20 cellular contexts compared by ENCODE assay signal in the genomic region with DNA sequence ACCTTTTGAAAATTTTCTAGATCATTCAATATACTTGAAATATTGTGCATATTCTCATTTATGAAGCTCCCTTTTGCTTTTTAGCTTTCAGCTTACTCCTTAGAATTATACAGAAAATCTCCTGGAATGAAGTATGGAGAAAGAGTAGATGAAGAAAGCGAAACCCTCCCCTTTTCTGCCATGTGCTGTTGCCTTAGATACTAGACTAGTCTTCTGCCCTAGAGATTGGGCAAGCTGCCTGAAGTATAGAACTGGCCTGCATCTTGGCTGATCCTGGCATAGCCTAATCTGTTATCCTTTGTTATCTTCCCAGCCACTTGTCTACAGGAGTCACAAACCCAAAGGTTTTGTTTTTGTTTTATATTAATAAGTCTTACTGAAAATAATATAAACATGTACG.
DNase-seq lines count a peak whose midpoint lies in the region; ATAC-seq and TF ChIP-seq lines count a peak whose summit lies in the region.
"Had no signal": no experiment of that assay in that cellular context is flagged by ENCODE, and none has a peak within 500 bp of the region (broad histone marks: within the 10 kb centered on the region; RNA-seq: fewer than 3 reads in every experiment).

No MANE protein-coding gene starts in this region.

- POLR2A ChIA-PET in Caco-2 (lab: Charles Lee) (interaction anchor here (0.6 kb wide), 1 partner anchor 29 kb away, joined by 3 read pairs; no protein-coding TSS in a partner anchor), OCI-LY7 (lab: Charles Lee) (interaction anchor here (0.7 to 1.1 kb wide), 3 partner anchors 15 to 80 kb away, joined by 3 to 4 read pairs (median 3); no protein-coding TSS in a partner anchor)
- POLR2A ChIA-PET in naive thymus-derived CD4-positive, alpha-beta T cell (lab: Charles Lee): interaction anchor here (1.1 to 1.8 kb wide), 3 partner anchors 9 to 15 kb away, joined by 3 to 6 read pairs (median 3); no protein-coding TSS in a partner anchor

- peaks cover 71% of the 10 kb centered on the region for H3K4me1 ChIP-seq in Caco-2
- H3K4me1 ChIP-seq in naive thymus-derived CD4-positive, alpha-beta T cell (ENCODE audit: control insufficient read depth in 2 of 2, insufficient read depth in 2 of 2, low read length in 2 of 2): peaks cover 51 to 62% of the 10 kb centered on the region in 2 donors
- peaks cover 18% of the 10 kb centered on the region for H3K4me1 ChIP-seq in OCI-LY7 (ENCODE audit: insufficient read depth, low read length, poor library complexity, severe bottlenecking)

- no peaks in the 10 kb centered on the region for H3K9me3 ChIP-seq in Caco-2
- peaks cover 0 to 6% (median 0%) of the 10 kb centered on the region in 3 experiments for H3K9me3 ChIP-seq in naive thymus-derived CD4-positive, alpha-beta T cell (ENCODE audit: control insufficient read depth in 2 of 3, low read length in 3 of 3)
- peaks cover 15% of the 10 kb centered on the region; the same call in 1 of the 2 replicates for H3K9me3 ChIP-seq in OCI-LY7 (ENCODE audit: low read length)
- H3K9me3 ChIP-seq: gastrocnemius medialis had no signal

- no peaks in the 10 kb centered on the region for H3K79me2 ChIP-seq in OCI-LY7 (ENCODE audit: insufficient read depth, low read depth, low read length)

- H3K9me2 ChIP-seq in OCI-LY7 (ENCODE audit: insufficient read depth, low read length): no peaks in the 10 kb centered on the region

- H4K20me1 ChIP-seq in OCI-LY7 (ENCODE audit: insufficient read depth, low read length): no peaks in the 10 kb centered on the region

- H3K27ac ChIP-seq in naive thymus-derived CD4-positive, alpha-beta T cell (ENCODE audit: low read depth, low read length): no peak overlapping the region
- H3K27ac ChIP-seq in OCI-LY7 (ENCODE audit: low read depth, low read length, poor library complexity, severe bottlenecking): no peak overlapping the region

- H3K4me3 ChIP-seq in Caco-2 (ENCODE audit: low read depth, low read length) (no peak overlapping the region), OCI-LY7 (ENCODE audit: low read depth, low read length, poor library complexity, severe bottlenecking) (no peak overlapping the region)
- H3K4me3 ChIP-seq in naive thymus-derived CD4-positive, alpha-beta T cell (ENCODE audit: low read length): no peak overlapping the region
- H3K4me3 ChIP-seq: dorsolateral prefrontal cortex, gastrocnemius medialis had no signal

- H3K36me3 ChIP-seq in Caco-2 (ENCODE audit: control insufficient read depth, insufficient read depth, low read length): no peaks in the 10 kb centered on the region; the same call in 1 of the 2 replicates
- peaks cover 0 to 8% (median 3%) of the 10 kb centered on the region in 3 experiments for H3K36me3 ChIP-seq in naive thymus-derived CD4-positive, alpha-beta T cell (ENCODE audit: control insufficient read depth in 2 of 3, insufficient read depth in 3 of 3, low read length in 3 of 3)
- peaks cover 16% of the 10 kb centered on the region for H3K36me3 ChIP-seq in OCI-LY7 (ENCODE audit: insufficient read depth, low read length)
- H3K36me3 ChIP-seq: gastrocnemius medialis had no signal

- H3K36me3 Mint-ChIP-seq in Caco-2 (ENCODE audit: insufficient read depth, unreplicated experiment) (peaks cover 16% of the 10 kb centered on the region), osteocyte (ENCODE audit: unreplicated experiment) (peaks cover 20% of the 10 kb centered on the region)
- H3K36me3 Mint-ChIP-seq in effector memory CD8-positive, alpha-beta T cell (ENCODE audit: insufficient read depth): peaks cover 16% of the 10 kb centered on the region
- peaks cover 0 to 39% (median 27%) of the 10 kb centered on the region in 5 donors for H3K36me3 Mint-ChIP-seq in naive thymus-derived CD4-positive, alpha-beta T cell

- H2AFZ ChIP-seq in OCI-LY7 (ENCODE audit: low read length): no peak overlapping the region

- no TSS peak for BruUV-seq in Caco-2 (replicated peaks; lab: Mats Ljungman, UMichigan)
- no TSS peak for BruUV-seq in OCI-LY7 (replicated peaks; lab: Mats Ljungman, UMichigan)

- CTCF ChIA-PET in Caco-2 (lab: Charles Lee): no interaction called here
- CTCF ChIA-PET in naive thymus-derived CD4-positive, alpha-beta T cell (lab: Charles Lee): interaction anchor here (1.7 kb wide), 1 partner anchor 136 kb away, joined by 3 read pairs; no protein-coding TSS in a partner anchor
- CTCF ChIA-PET in OCI-LY7 (lab: Charles Lee; ENCODE audit: unreplicated experiment): no interaction called here

- H3K4me3 Mint-ChIP-seq in Caco-2 (ENCODE audit: unreplicated experiment) (no peak overlapping the region), osteocyte (ENCODE audit: unreplicated experiment) (no peak overlapping the region)
- peak overlapping the region in 1 of 2 donors; percentile 78 for H3K4me3 Mint-ChIP-seq in effector memory CD8-positive, alpha-beta T cell
- peak overlapping the region in 3 of 10 donors; percentile 5 to 73 (median 52) for H3K4me3 Mint-ChIP-seq in naive thymus-derived CD4-positive, alpha-beta T cell

- H3K9me3 Mint-ChIP-seq in Caco-2 (ENCODE audit: unreplicated experiment) (no peaks in the 10 kb centered on the region), osteocyte (ENCODE audit: unreplicated experiment) (peaks cover 6% of the 10 kb centered on the region)
- no peaks in the 10 kb centered on the region for H3K9me3 Mint-ChIP-seq in effector memory CD8-positive, alpha-beta T cell
- H3K9me3 Mint-ChIP-seq in naive thymus-derived CD4-positive, alpha-beta T cell: peaks cover 0 to 16% (median 5%) of the 10 kb centered on the region in 11 donors

- DNase-seq in Caco-2 (no peak), NCI-H1105 (lab: John Stamatoyannopoulos, UW) (peak; percentile 32), OCI-M1 (lab: John Stamatoyannopoulos, UW) (no peak), osteocyte (ENCODE audit: extremely low spot score, unreplicated experiment) (no peak), OCI-LY7 (ENCODE audit: low spot score) (no peak)
- DNase-seq in effector memory CD8-positive, alpha-beta T cell: no peak
- no peak for DNase-seq in naive thymus-derived CD4-positive, alpha-beta T cell
- DNase-seq: activated CD4-positive, CD25-positive, alpha-beta regulatory T cell treated with anti-CD3 and anti-CD28 coated beads, Interleukin-2, amount 50 U/mL, for 72 hours; activated CD8-positive, alpha-beta memory T cell treated with anti-CD3 and anti-CD28 coated beads, Interleukin-2, amount 50 U/mL, for 4 hours; dorsolateral prefrontal cortex; EL; gastrocnemius medialis; NCI-H1048; NCI-H345; PC-3; stimulated activated CD4-positive, alpha-beta T cell treated with anti-CD3 and anti-CD28 coated beads, Interleukin-4, amount 100 ng/mL, for 4 hours; T-helper 1 cell had no signal

- H3K4me1 Mint-ChIP-seq in Caco-2 (ENCODE audit: low read depth, unreplicated experiment) (peaks cover 49% of the 10 kb centered on the region), osteocyte (ENCODE audit: unreplicated experiment) (peaks cover 34% of the 10 kb centered on the region)
- peaks cover 51 to 52% of the 10 kb centered on the region in 2 donors for H3K4me1 Mint-ChIP-seq in effector memory CD8-positive, alpha-beta T cell (ENCODE audit: low read depth in 2 of 2)
- H3K4me1 Mint-ChIP-seq in naive thymus-derived CD4-positive, alpha-beta T cell: peaks cover 55 to 86% (median 72%) of the 10 kb centered on the region in 7 donors

- H3K27ac Mint-ChIP-seq in Caco-2 (ENCODE audit: unreplicated experiment) (peak overlapping the region; percentile 66), osteocyte (ENCODE audit: unreplicated experiment) (no peak overlapping the region)
- peak overlapping the region; percentile 93 to 96 for H3K27ac Mint-ChIP-seq in effector memory CD8-positive, alpha-beta T cell
- H3K27ac Mint-ChIP-seq in naive thymus-derived CD4-positive, alpha-beta T cell: peak overlapping the region; percentile 13 to 84 (median 51)

- TF ChIP-seq CTCF in Caco-2 (IDR thresholded peaks at IDR 0.05; ENCODE audit: insufficient read depth in 1 of 2, low read depth in 1 of 2, low read length in 1 of 2, severe bottlenecking in 1 of 2, unreplicated experiment in 1 of 2): no peak
- TF ChIP-seq CTCF in osteocyte (IDR thresholded peaks at IDR 0.05): no peak
- TF ChIP-seq CTCF in OCI-LY7 (conservative IDR thresholded peaks at IDR 0.05; ENCODE audit: low read length): no peak

- H3K4me2 ChIP-seq in OCI-LY7 (ENCODE audit: low read length): no peak overlapping the region

- H3K27me3 ChIP-seq in Caco-2 (replicated peaks; ENCODE audit: control insufficient read depth, insufficient read depth, low read length): no peaks in the 10 kb centered on the region
- H3K27me3 ChIP-seq in naive thymus-derived CD4-positive, alpha-beta T cell (ENCODE audit: control insufficient read depth in 2 of 2, insufficient read depth in 2 of 2, low read length in 2 of 2): no peaks in the 10 kb centered on the region
- H3K27me3 ChIP-seq: dorsolateral prefrontal cortex, gastrocnemius medialis had no signal

- ATAC-seq in effector memory CD8-positive, alpha-beta T cell (replicated peaks): no peak
- ATAC-seq in naive thymus-derived CD4-positive, alpha-beta T cell: no peak
- ATAC-seq in GM18519 (IDR thresholded peaks at IDR 0.05; ENCODE audit: low FRiP score, unreplicated experiment): no peak
- ATAC-seq: gastrocnemius medialis; PC-3; sciatic nerve; stimulated activated effector memory CD8-positive, alpha-beta T cell treated with anti-CD3 and anti-CD28 coated beads, Interleukin-12 subunit alpha, Interleukin-12 subunit beta, amount 100 ng/mL, for 72 hours had no signal

- intact Hi-C loops in Caco-2 (cut with micrococcal nuclease; ENCODE audit: unreplicated experiment) (no loop called here), OCI-LY7 (cut with micrococcal nuclease; ENCODE audit: unreplicated experiment) (no loop called here)
- intact Hi-C loops in naive thymus-derived CD4-positive, alpha-beta T cell (cut with micrococcal nuclease): loop anchor here in 1 of 2 donors (5.0 kb wide), 1 partner anchor 39 kb away; no protein-coding TSS in a partner anchor

- no peaks in the 10 kb centered on the region for H3K27me3 Mint-ChIP-seq in Caco-2 (ENCODE audit: insufficient read depth, unreplicated experiment)
- H3K27me3 Mint-ChIP-seq in effector memory CD8-positive, alpha-beta T cell: no peaks in the 10 kb centered on the region
- H3K27me3 Mint-ChIP-seq in naive thymus-derived CD4-positive, alpha-beta T cell: no peaks in the 10 kb centered on the region
- H3K27me3 Mint-ChIP-seq in osteocyte (ENCODE audit: unreplicated experiment): no peaks in the 10 kb centered on the region
